In the genomic region with DNA sequence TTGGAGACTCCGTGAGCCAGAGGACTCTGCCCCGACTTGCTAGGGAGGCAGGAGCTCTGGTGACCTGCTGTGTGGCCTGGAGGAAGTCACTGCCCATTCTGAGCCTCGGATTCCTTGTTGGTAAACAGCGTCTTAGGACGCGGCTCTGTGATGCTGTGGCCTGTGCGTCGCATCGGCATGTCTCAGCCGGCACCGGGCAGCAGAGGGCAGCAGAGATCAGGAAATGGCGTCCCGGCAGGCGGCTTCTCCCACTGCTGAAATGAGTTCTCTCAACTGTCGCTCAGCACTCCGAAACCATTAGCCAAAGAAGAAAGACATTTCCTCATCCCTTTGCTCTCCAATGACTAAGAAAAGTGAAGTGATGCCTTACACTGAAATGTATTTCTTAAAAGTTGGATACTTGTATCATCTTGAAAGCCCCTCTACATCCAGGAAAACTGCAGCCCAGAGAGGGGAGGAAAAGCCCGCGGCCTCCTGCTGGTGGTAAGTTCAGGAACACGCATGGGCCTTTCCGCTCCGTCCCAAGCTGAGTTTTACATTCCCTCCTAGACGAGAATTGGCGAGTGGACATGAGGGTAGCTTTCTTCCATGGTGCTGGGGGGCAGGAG, we compare ENCODE assay signal across 8 cellular contexts.
A peak's percentile ranks its signal among the peaks of the same experiment; 100 is the strongest.
DNase-seq lines count a peak whose midpoint lies in the region; ATAC-seq and TF ChIP-seq lines count a peak whose summit lies in the region.

No MANE protein-coding gene starts in this region.

- no peaks in the 10 kb centered on the region for H3K9me3 ChIP-seq in A673 (ENCODE audit: low read depth, low read length, poor library complexity, severe bottlenecking)

- no peak overlapping the region for H3K4me3 Mint-ChIP-seq in central memory CD8-positive, alpha-beta T cell

- BruUV-seq in A673 (replicated peaks; lab: Mats Ljungman, UMichigan), result no TSS peak

- no peak overlapping the region for H3K27ac Mint-ChIP-seq in central memory CD8-positive, alpha-beta T cell (ENCODE audit: low read depth)

- intact Hi-C loops in A673 (cut with micrococcal nuclease; ENCODE audit: unreplicated experiment), result loop anchor here (1.0 to 5.0 kb wide), 3 partner anchors 665 to 944 kb away; no protein-coding TSS in a partner anchor

- no peaks in the 10 kb centered on the region for H3K9me3 Mint-ChIP-seq in central memory CD8-positive, alpha-beta T cell

- H3K27me3 Mint-ChIP-seq in central memory CD8-positive, alpha-beta T cell, result peaks cover 38% of the 10 kb centered on the region

- H3K4me3 ChIP-seq in A673 (ENCODE audit: low read depth, low read length, poor library complexity, severe bottlenecking), result no peak overlapping the region

- ATAC-seq in GM18511 (IDR thresholded peaks at IDR 0.05; ENCODE audit: unreplicated experiment) (peak; percentile 95), HG03066 (IDR thresholded peaks at IDR 0.05; ENCODE audit: low read depth, unreplicated experiment) (peak; percentile 88)
- ATAC-seq in central memory CD8-positive, alpha-beta T cell (replicated peaks; ENCODE audit: extremely low read depth, poor library complexity, severe bottlenecking), result peak; percentile 87

- H3K4me1 Mint-ChIP-seq in central memory CD8-positive, alpha-beta T cell, result no peaks in the 10 kb centered on the region

- no peaks in the 10 kb centered on the region for H3K36me3 Mint-ChIP-seq in central memory CD8-positive, alpha-beta T cell (ENCODE audit: insufficient read depth)

- peak; percentile 81 for DNase-seq in A673 (ENCODE audit: low spot score)
- peak; percentile 21 for DNase-seq in NCI-H226
- peak; percentile 54 for DNase-seq in activated CD4-positive, alpha-beta T cell treated with anti-CD3 and anti-CD28 coated beads for 1 hour
- DNase-seq in central memory CD8-positive, alpha-beta T cell (ENCODE audit: low spot score in 2 of 2), result peak; percentile 53 to 58
- DNase-seq in left kidney (ENCODE audit: low read depth, low spot score), result peak; percentile 91
- peak; percentile 80 for DNase-seq in stimulated activated CD4-positive, alpha-beta T cell treated with anti-CD3 and anti-CD28 coated beads, Interleukin-4, amount 100 ng/mL, for 24 hours

- no peaks in the 10 kb centered on the region for H3K36me3 ChIP-seq in A673 (ENCODE audit: insufficient read depth, low read length, poor library complexity, severe bottlenecking)

- no peaks in the 10 kb centered on the region for H3K4me1 ChIP-seq in A673 (ENCODE audit: insufficient read depth, low read length, poor library complexity, severe bottlenecking)

- CTCF ChIA-PET in A673 (lab: Charles Lee), result interaction anchor here (0.7 kb wide), 1 partner anchor 722 kb away, joined by 3 read pairs; no protein-coding TSS in a partner anchor

- H3K27ac ChIP-seq in A673 (ENCODE audit: low read depth, low read length, poor library complexity, severe bottlenecking), result no peak overlapping the region

- POLR2A ChIA-PET in A673 (lab: Charles Lee; ENCODE audit: low non-redundant PET), result no interaction called here

- H3K27me3 ChIP-seq in A673 (replicated peaks; ENCODE audit: insufficient read depth, low read depth, low read length, poor library complexity), result no peaks in the 10 kb centered on the region

- TF ChIP-seq CTCF in A673 (conservative IDR thresholded peaks at IDR 0.05; ENCODE audit: low read depth, low read length), result peak; percentile 89

Comparison
In these comparisons a context has a peak if more than half of its experiments do, and no peak if none do; other contexts are left out.
1. DNase-seq: peak in every context shown above with its lines; median percentile 91 in left kidney; 81 in A673; 80 in stimulated activated CD4-positive, alpha-beta T cell treated with anti-CD3 and anti-CD28 coated beads, Interleukin-4, amount 100 ng/mL, for 24 hours; 56 in central memory CD8-positive, alpha-beta T cell; 54 in activated CD4-positive, alpha-beta T cell treated with anti-CD3 and anti-CD28 coated beads for 1 hour; 21 in NCI-H226.